23 cellular contexts compared by ENCODE assay signal in the genomic region with DNA sequence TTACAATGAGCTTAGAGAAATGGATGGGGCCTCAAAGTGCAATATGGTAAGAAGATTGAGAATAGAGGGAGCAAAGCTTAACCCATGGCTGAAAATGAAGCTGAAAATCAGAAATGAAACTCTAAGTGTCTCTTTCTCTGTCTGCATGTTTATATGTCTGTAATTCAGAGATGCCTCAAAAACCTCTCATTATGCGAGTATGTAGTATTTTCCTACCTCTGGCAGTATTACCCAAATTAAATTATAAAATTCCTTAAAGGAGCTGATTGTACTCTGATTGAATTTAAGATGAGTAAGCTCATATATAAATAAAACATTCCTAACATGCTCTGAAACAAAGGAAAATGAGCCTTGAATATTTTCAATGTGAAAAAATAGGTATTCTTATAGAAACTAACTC. TPM values are rescaled to one million over a fixed set of nuclear protein-coding genes. Genes with fewer than 3 reads are reported as not detected.
DNase-seq lines count a peak whose midpoint lies in the region; ATAC-seq and TF ChIP-seq lines count a peak whose summit lies in the region.
"Had no signal": no experiment of that assay in that cellular context is flagged by ENCODE, and none has a peak within 500 bp of the region (broad histone marks: within the 10 kb centered on the region; RNA-seq: fewer than 3 reads in every experiment).

No MANE protein-coding gene starts in this region.

- H3K18ac ChIP-seq in IMR-90 (ENCODE audit: low read depth, low read length): peak overlapping the region; percentile 57; the same call in 1 of the 2 replicates

- H2BK120ac ChIP-seq in IMR-90 (ENCODE audit: low read depth, low read length): peak overlapping the region; percentile 53; the same call in 1 of the 2 replicates

- H3K4me1 ChIP-seq in ACC112 (ENCODE audit: control insufficient read depth, insufficient read depth, low read length, unreplicated experiment): peaks cover 18% of the 10 kb centered on the region
- peaks cover 10% of the 10 kb centered on the region; the same call in 1 of the 2 replicates for H3K4me1 ChIP-seq in IMR-90 (ENCODE audit: control insufficient read depth, insufficient read depth, low read length)
- peaks cover 25% of the 10 kb centered on the region for H3K4me1 ChIP-seq in adipocyte (ENCODE audit: control insufficient read depth, insufficient read depth, low read length)

- H3K23ac ChIP-seq in IMR-90 (ENCODE audit: low read depth, low read length): no peak overlapping the region; the same call in 1 of the 2 replicates

- TF ChIP-seq POLR2A in IMR-90 (IDR thresholded peaks at IDR 0.05; ENCODE audit: low read depth, low read length): no peak

- DNase-seq in IMR-90 (peak; percentile 44), adipocyte (ENCODE audit: low read depth) (peak; percentile 44), mesothelial cell of epicardium (ENCODE audit: low spot score in 2 of 2, unreplicated experiment in 2 of 2) (no peak), endothelial cell (ENCODE audit: low spot score) (no peak), HK-2 (ENCODE audit: unreplicated experiment) (no peak), UCSD-AML1 (lab: John Stamatoyannopoulos, UW; ENCODE audit: unreplicated experiment) (no peak)
- DNase-seq in activated naive CD4-positive, alpha-beta T cell treated with anti-CD3 and anti-CD28 coated beads, Interleukin-2, amount 50 U/mL, for 72 hours (ENCODE audit: low spot score in 2 of 2): no peak
- DNase-seq: AML-193; C1 segment of cervical spinal cord; Calu3; CD8-positive, alpha-beta T cell; DMS153; GDM1; H9; Karpas-422; NCI-H1417; NCI-H1694 treated with DMSO at 0.1 percent for 48 hours; NCI-H2081 treated with DMSO at 0.1 percent for 48 hours; NCI-H2171 treated with DMSO at 0.1 percent for 48 hours; NCI-H526; Right ventricle myocardium superior had no signal

- H3K27ac ChIP-seq in ACC112 (ENCODE audit: low read depth, low read length): no peak overlapping the region
- H3K27ac ChIP-seq in IMR-90 (ENCODE audit: insufficient read depth, low read length): no peak overlapping the region
- H3K27ac ChIP-seq: 22Rv1 had no signal

- 0 out of 2 replicates have a peak overlapping the region, but pooled peaks have one; percentile 2 for H3K14ac ChIP-seq in IMR-90 (replicated peaks; ENCODE audit: low read depth, low read length)

- H3K4me2 ChIP-seq in IMR-90 (ENCODE audit: low read depth, low read length): peak overlapping the region; percentile 47; the same call in 1 of the 2 replicates

- H3K27me3 Mint-ChIP-seq in mesothelial cell of epicardium (ENCODE audit: low read depth) (peaks cover 3% of the 10 kb centered on the region), endothelial cell (ENCODE audit: unreplicated experiment) (peaks cover 4% of the 10 kb centered on the region)

- WGBS in IMR-90 (ENCODE audit: extremely low coverage in 2 of 2, insufficient read length in 1 of 2), 2 experiments: no CpG with 5 or more reads among the region's 1 CpG

- H3K27me3 ChIP-seq in ACC112 (ENCODE audit: insufficient read depth, low read length) (no peaks in the 10 kb centered on the region), IMR-90 (ENCODE audit: control insufficient read depth, insufficient read depth, low read length) (no peaks in the 10 kb centered on the region), adipocyte (replicated peaks; ENCODE audit: control insufficient read depth, insufficient read depth, low read length) (no peaks in the 10 kb centered on the region)

- BruUV-seq in IMR-90 (replicated peaks; lab: Mats Ljungman, UMichigan): no TSS peak

- H4K91ac ChIP-seq in IMR-90 (ENCODE audit: insufficient read depth, low read depth, low read length): peak overlapping the region; percentile 52; the same call in 1 of the 2 replicates

- H3K36me3 Mint-ChIP-seq in mesothelial cell of epicardium (no peaks in the 10 kb centered on the region), endothelial cell (ENCODE audit: low read depth, unreplicated experiment) (no peaks in the 10 kb centered on the region)
- no peaks in the 10 kb centered on the region for H3K36me3 Mint-ChIP-seq in activated naive CD4-positive, alpha-beta T cell treated with anti-CD3 and anti-CD28 coated beads, Interleukin-2, amount 50 U/mL, for 72 hours
- H3K36me3 Mint-ChIP-seq: CD8-positive, alpha-beta T cell had no signal

- no peaks in the 10 kb centered on the region for H3K9me3 Mint-ChIP-seq in mesothelial cell of epicardium
- no peaks in the 10 kb centered on the region for H3K9me3 Mint-ChIP-seq in endothelial cell (ENCODE audit: unreplicated experiment)
- no peaks in the 10 kb centered on the region for H3K9me3 Mint-ChIP-seq in activated naive CD4-positive, alpha-beta T cell treated with anti-CD3 and anti-CD28 coated beads, Interleukin-2, amount 50 U/mL, for 72 hours
- H3K9me3 Mint-ChIP-seq: CD8-positive, alpha-beta T cell had no signal

- no peak for TF ChIP-seq RAD21 in IMR-90 (IDR thresholded peaks at IDR 0.05; ENCODE audit: low read length)

- peak overlapping the region in 1 of 2 experiments; percentile 81; a peak in 2 of 4 replicates for H4K8ac ChIP-seq in IMR-90 (ENCODE audit: low read depth in 2 of 2, low read length in 2 of 2)

- peak overlapping the region; percentile 56; the same call in 1 of the 3 replicates for H2BK15ac ChIP-seq in IMR-90 (ENCODE audit: low read depth, low read length)

- H3K27ac Mint-ChIP-seq in mesothelial cell of epicardium: peak overlapping the region; percentile 23
- no peak overlapping the region for H3K27ac Mint-ChIP-seq in endothelial cell (ENCODE audit: unreplicated experiment)
- H3K27ac Mint-ChIP-seq in activated naive CD4-positive, alpha-beta T cell treated with anti-CD3 and anti-CD28 coated beads, Interleukin-2, amount 50 U/mL, for 72 hours: no peak overlapping the region
- H3K27ac Mint-ChIP-seq: CD8-positive, alpha-beta T cell; H9 had no signal

- in situ Hi-C loops in IMR-90 (cut with MboI; ENCODE audit: low sequenced_read_pairs): no loop called here

- no peak overlapping the region; the same call in 1 of the 2 replicates for H3K4ac ChIP-seq in IMR-90 (ENCODE audit: low read depth, low read length)

- H2AK9ac ChIP-seq in IMR-90 (replicated peaks; ENCODE audit: low read depth, low read length, poor library complexity): no peak overlapping the region

- no peak overlapping the region for H2AK5ac ChIP-seq in IMR-90 (ENCODE audit: low read depth, low read length)

- no peaks in the 10 kb centered on the region for H3K79me1 ChIP-seq in IMR-90 (ENCODE audit: low read depth in 1 of 2, low read length in 2 of 2)

- H4K5ac ChIP-seq in IMR-90 (ENCODE audit: low read depth, low read length): peak overlapping the region; percentile 64; the same call in 1 of the 2 replicates

- H3K4me1 Mint-ChIP-seq in mesothelial cell of epicardium (peaks cover 17% of the 10 kb centered on the region), endothelial cell (ENCODE audit: unreplicated experiment) (no peaks in the 10 kb centered on the region)

- no peak overlapping the region for H3K9ac ChIP-seq in IMR-90 (ENCODE audit: low read depth, low read length)
- H3K9ac ChIP-seq in adipocyte (ENCODE audit: low read length): peak overlapping the region; percentile 34

- peak overlapping the region; percentile 18 for H2BK5ac ChIP-seq in IMR-90 (ENCODE audit: low read depth, low read length, poor library complexity, severe bottlenecking)

- H3K4me3 ChIP-seq in ACC112 (ENCODE audit: low read depth, low read length): no peak overlapping the region
- H3K4me3 ChIP-seq in IMR-90 (ENCODE audit: insufficient read depth, low read depth, low read length): no peak overlapping the region
- no peak overlapping the region for H3K4me3 ChIP-seq in adipocyte (ENCODE audit: low read length)

- no peaks in the 10 kb centered on the region for H3K9me3 ChIP-seq in IMR-90 (ENCODE audit: control insufficient read depth, insufficient read depth, low read length)
- no peaks in the 10 kb centered on the region for H3K9me3 ChIP-seq in adipocyte (ENCODE audit: control insufficient read depth, low read length)

- dilution Hi-C loops in IMR-90 (cut with HindIII; ENCODE audit: low sequenced_read_pairs, unreplicated experiment): no loop called here

- no peak overlapping the region for H3K4me3 Mint-ChIP-seq in mesothelial cell of epicardium
- no peak overlapping the region for H3K4me3 Mint-ChIP-seq in endothelial cell (ENCODE audit: unreplicated experiment)
- H3K4me3 Mint-ChIP-seq: CD8-positive, alpha-beta T cell; H9 had no signal

- H2AFZ ChIP-seq in ACC112 (ENCODE audit: low read length, unreplicated experiment) (peak overlapping the region; percentile 27), IMR-90 (replicated peaks; ENCODE audit: low read length, poor library complexity) (no peak overlapping the region)

- H2BK20ac ChIP-seq in IMR-90 (ENCODE audit: low read depth, low read length): peak overlapping the region; percentile 58

- intact Hi-C loops in IMR-90 (cut with micrococcal nuclease): loop anchor here (1.0 kb wide), 1 partner anchor 44 kb away; no protein-coding TSS in a partner anchor

- peak; percentile 65 for ATAC-seq in IMR-90 (ENCODE audit: low read depth)
- ATAC-seq in activated naive CD4-positive, alpha-beta T cell treated with anti-CD3 and anti-CD28 coated beads, Interleukin-2, amount 50 U/mL, for 72 hours: no peak
- ATAC-seq: CD8-positive, alpha-beta T cell had no signal

- peaks cover 8% of the 10 kb centered on the region; the same call in 1 of the 2 replicates for H3K9me1 ChIP-seq in IMR-90 (ENCODE audit: insufficient read depth, low read length)

- no peak overlapping the region for H3K56ac ChIP-seq in IMR-90 (ENCODE audit: extremely low read depth, insufficient read depth, low read length)

- no peaks in the 10 kb centered on the region for H3K36me3 ChIP-seq in ACC112 (ENCODE audit: insufficient read depth, low read length)
- H3K36me3 ChIP-seq in IMR-90 (ENCODE audit: control insufficient read depth, insufficient read depth, low read length): no peaks in the 10 kb centered on the region
- no peaks in the 10 kb centered on the region for H3K36me3 ChIP-seq in adipocyte (ENCODE audit: control insufficient read depth, insufficient read depth, low read length, severe bottlenecking)

- POLR2A ChIA-PET in IMR-90 (lab: Charles Lee; ENCODE audit: unreplicated experiment): no interaction called here

- H4K20me1 ChIP-seq in IMR-90 (ENCODE audit: insufficient read depth, low read length): no peaks in the 10 kb centered on the region

- CTCF ChIA-PET in IMR-90 (lab: Yijun Ruan, JAX): interaction anchor here (0.8 to 1.1 kb wide), 3 partner anchors 9 to 276 kb away, joined by 3 read pairs; no protein-coding TSS in a partner anchor

- TF ChIP-seq CTCF in IMR-90 (conservative IDR thresholded peaks at IDR 0.05; ENCODE audit: low read depth, low read length) (no peak), mesothelial cell of epicardium (IDR thresholded peaks at IDR 0.05; ENCODE audit: unreplicated experiment) (no peak), endothelial cell (IDR thresholded peaks at IDR 0.05; ENCODE audit: unreplicated experiment) (no peak)

- no peaks in the 10 kb centered on the region for H3K79me2 ChIP-seq in ACC112 (ENCODE audit: control insufficient read depth, insufficient read depth, low read length, unreplicated experiment)

RNA-seq across cellular contexts. Expression of a gene that starts 39.8 kb away (rescaled TPM):
- total RNA-seq in IMR-90 (2012; rRNA removed) (123 and 199 TPM in 2 replicates), mesothelial cell of epicardium (28.3 to 29.9 TPM (median 29.4 TPM) in 3 replicates), endothelial cell (ENCODE audit: unreplicated experiment) (4.8 TPM)
- 82.8 and 100 TPM in 2 replicates for polyA plus RNA-seq in IMR-90 (2012; rRNA removed)
- 29.4 and 33.7 TPM in 2 replicates for polyA plus RNA-seq in IMR-90 (2012; cell fraction: cytosol; rRNA removed)
- 12.6 and 23.8 TPM in 2 replicates for polyA plus RNA-seq in IMR-90 (2012; cell fraction: nucleus; rRNA removed; ENCODE audit: low replicate concordance)
- total RNA-seq in activated naive CD4-positive, alpha-beta T cell treated with anti-CD3 and anti-CD28 coated beads, Interleukin-2, amount 50 U/mL, for 72 hours: 1 to 10 TPM; 1.6 to 2.0 TPM

Comparison
In these comparisons a context has a peak if more than half of its experiments do, and no peak if none do; other contexts are left out.
1. DNase-seq: peak in IMR-90 (single experiment) and adipocyte (single experiment); none in mesothelial cell of epicardium (0 of 2), endothelial cell (single experiment), activated naive CD4-positive, alpha-beta T cell treated with anti-CD3 and anti-CD28 coated beads, Interleukin-2, amount 50 U/mL, for 72 hours (0 of 2), HK-2 (single experiment) and UCSD-AML1 (single experiment).